17 cellular contexts compared by ENCODE assay signal in genomic region chr5:50328193-50328729, GRCh38.
"Had no signal": no experiment of that assay in that cellular context is flagged by ENCODE, and none has a peak within 500 bp of the region (broad histone marks: within the 10 kb centered on the region; RNA-seq: fewer than 3 reads in every experiment).

No MANE protein-coding gene starts in this region.

- H3K36me3 ChIP-seq: gastrocnemius medialis, heart left ventricle, WERI-Rb-1 had no signal

- ATAC-seq: activated CD8-positive, alpha-beta memory T cell treated with anti-CD3 and anti-CD28 coated beads, Interleukin-2, amount 10 ng/mL, durations not matched to agents 7 days and 5 days; gastrocnemius medialis; heart left ventricle; left ventricle myocardium superior; sciatic nerve had no signal

- DNase-seq: activated CD4-positive, alpha-beta T cell treated with anti-CD3 and anti-CD28 coated beads for 1 hour; activated CD4-positive, alpha-beta T cell treated with anti-CD3 and anti-CD28 coated beads, Interleukin-2, amount 50 U/mL, for 48 hours; activated CD8-positive, alpha-beta memory T cell treated with anti-CD3 and anti-CD28 coated beads, Interleukin-2, amount 10 ng/mL, durations not matched to agents 7 days and 5 days; activated naive CD4-positive, alpha-beta T cell treated with anti-CD3 and anti-CD28 coated beads for 36 hours; aorta; gastrocnemius medialis; heart left ventricle; kidney glomerular epithelial cell; left ventricle myocardium superior; mesenchymal stem cell; nucleus accumbens; stimulated activated CD4-positive, alpha-beta T cell treated with anti-CD3 and anti-CD28 coated beads, Interleukin-4, amount 100 ng/mL, for 1 hour; WERI-Rb-1 had no signal

- H3K4me3 Mint-ChIP-seq: activated CD8-positive, alpha-beta memory T cell treated with anti-CD3 and anti-CD28 coated beads, Interleukin-2, amount 10 ng/mL, durations not matched to agents 7 days and 5 days; activated naive CD4-positive, alpha-beta T cell treated with anti-CD3 and anti-CD28 coated beads for 36 hours; nephron had no signal

- H3K9me3 ChIP-seq: gastrocnemius medialis had no signal

- H3K27ac Mint-ChIP-seq: activated CD8-positive, alpha-beta memory T cell treated with anti-CD3 and anti-CD28 coated beads, Interleukin-2, amount 10 ng/mL, durations not matched to agents 7 days and 5 days; activated naive CD4-positive, alpha-beta T cell treated with anti-CD3 and anti-CD28 coated beads for 36 hours; nephron had no signal

- H3K4me1 ChIP-seq: gastrocnemius medialis, heart left ventricle had no signal

- H3K4me3 ChIP-seq: coronary artery, gastrocnemius medialis, heart left ventricle, smooth muscle cell had no signal

- H3K27ac ChIP-seq: coronary artery, gastrocnemius medialis, heart left ventricle, WERI-Rb-1 had no signal

- H3K27me3 Mint-ChIP-seq: activated CD8-positive, alpha-beta memory T cell treated with anti-CD3 and anti-CD28 coated beads, Interleukin-2, amount 10 ng/mL, durations not matched to agents 7 days and 5 days had no signal

- H3K4me1 Mint-ChIP-seq: nephron had no signal
